Comparison of ENCODE assay signal across 2 cellular contexts in genomic region chr7:121062684-121063279, GRCh38.
TF ChIP-seq lines count a peak whose summit lies in the region.

No MANE protein-coding gene starts in this region.

TF ChIP-seq in HepG2, 621 proteins besides CTCF, POLR2A, EP300 and RAD21 (continues in another document):
- TF ChIP-seq THAP11 (CRISPR knock-in tag; IDR thresholded peaks at IDR 0.05) (peak; percentile 27; the same call in 1 of the 2 replicates), REL (CRISPR knock-in tag; conservative IDR thresholded peaks at IDR 0.05) (no peak), ONECUT2 (CRISPR knock-in tag; IDR thresholded peaks at IDR 0.05) (no peak), SMAD9 (CRISPR knock-in tag; IDR thresholded peaks at IDR 0.05) (no peak), MBNL3 (CRISPR knock-in tag; conservative IDR thresholded peaks at IDR 0.05) (no peak), MIXL1 (CRISPR knock-in tag; IDR thresholded peaks at IDR 0.05) (peak; percentile 19; the same call in 1 of the 2 replicates), ZGPAT (CRISPR knock-in tag; IDR thresholded peaks at IDR 0.05) (0 out of 2 replicates have a peak, but pooled peaks have one; percentile 34), RBFOX2 (IDR thresholded peaks at IDR 0.05; ENCODE audit: low read depth, low read length) (0 out of 2 replicates have a peak, but pooled peaks have one; percentile 18), YEATS4 (CRISPR knock-in tag; IDR thresholded peaks at IDR 0.05; ENCODE audit: borderline replicate concordance) (peak; percentile 34; the same call in 1 of the 2 replicates), DMAP1 (CRISPR knock-in tag; IDR thresholded peaks at IDR 0.05) (peak; percentile 70; the same call in 1 of the 2 replicates), MTERF4 (CRISPR knock-in tag; IDR thresholded peaks at IDR 0.05) (no peak), ZNF343 (CRISPR knock-in tag; IDR thresholded peaks at IDR 0.05) (no peak), KAT8 (CRISPR knock-in tag; IDR thresholded peaks at IDR 0.05) (peak; percentile 59), HOMEZ (CRISPR knock-in tag; IDR thresholded peaks at IDR 0.05; ENCODE audit: low read depth) (0 out of 2 replicates have a peak, but pooled peaks have one; percentile 40), MAX (IDR thresholded peaks at IDR 0.05) (peak; percentile 77), HMGXB4 (CRISPR knock-in tag; IDR thresholded peaks at IDR 0.05; ENCODE audit: borderline replicate concordance in 1 of 2, low read depth in 1 of 2) (no peak), SOX13 (IDR thresholded peaks at IDR 0.05) (no peak), SOX13 (CRISPR knock-in tag; conservative IDR thresholded peaks at IDR 0.05 in 1 of 2, IDR thresholded peaks at IDR 0.05 in 1 of 2) (no peak), MLX (CRISPR knock-in tag; IDR thresholded peaks at IDR 0.05) (no peak), ZFX (CRISPR knock-in tag; IDR thresholded peaks at IDR 0.05; ENCODE audit: low read depth) (peak; percentile 71), HBP1 (CRISPR knock-in tag; IDR thresholded peaks at IDR 0.05; ENCODE audit: low read depth) (0 out of 2 replicates have a peak, but pooled peaks have one; percentile 54), ZNF468 (CRISPR knock-in tag; IDR thresholded peaks at IDR 0.05) (no peak), SCMH1 (CRISPR knock-in tag; IDR thresholded peaks at IDR 0.05; ENCODE audit: borderline replicate concordance) (no peak), GLI4 (CRISPR knock-in tag; IDR thresholded peaks at IDR 0.05; ENCODE audit: borderline replicate concordance) (no peak)

TF ChIP-seq in H1, 55 proteins besides CTCF, POLR2A, EP300 and RAD21:
- TF ChIP-seq SUZ12 (IDR thresholded peaks at IDR 0.05; ENCODE audit: low read length) (no peak), CBX8 (IDR thresholded peaks at IDR 0.05; ENCODE audit: borderline replicate concordance, low read depth, low read length) (no peak), RBBP5 (IDR thresholded peaks at IDR 0.05; ENCODE audit: borderline replicate concordance, low read depth, low read length) (no peak), BRCA1 (IDR thresholded peaks at IDR 0.05; ENCODE audit: low read depth, low read length) (no peak), GABPA (IDR thresholded peaks at IDR 0.05; ENCODE audit: borderline replicate concordance, insufficient read depth, low read length) (no peak), CBX5 (IDR thresholded peaks at IDR 0.05; ENCODE audit: low read depth, low read length) (no peak), KDM5A (IDR thresholded peaks at IDR 0.05; ENCODE audit: low read length) (no peak), FOSL1 (IDR thresholded peaks at IDR 0.05; ENCODE audit: insufficient read depth, low read depth, low read length) (no peak), CTBP2 (IDR thresholded peaks at IDR 0.05; ENCODE audit: borderline replicate concordance, insufficient read depth, insufficient read length, low read length) (no peak), CHD1 (IDR thresholded peaks at IDR 0.05; ENCODE audit: low read depth, low read length) (no peak)
